ENCODE assay signal across 9 cellular contexts in genomic region chr13:111152836-111153235, GRCh38. TPM values are rescaled to one million over a fixed set of nuclear protein-coding genes. Genes with fewer than 3 reads are reported as not detected.
A peak's percentile ranks its signal among the peaks of the same experiment; 100 is the strongest.
DNase-seq lines count a peak whose midpoint lies in the region; ATAC-seq, FAIRE-seq and TF ChIP-seq lines count a peak whose summit lies in the region.
"Had no signal": no experiment of that assay in that cellular context is flagged by ENCODE, and none has a peak within 500 bp of the region (broad histone marks: within the 10 kb centered on the region; RNA-seq: fewer than 3 reads in every experiment).

No MANE protein-coding gene starts in this region.

- H3K9me1 ChIP-seq in endothelial cell of umbilical vein (replicated peaks; ENCODE audit: control insufficient read depth, extremely low read depth, insufficient read depth, low read length) = no peaks in the 10 kb centered on the region

- H3K9me3 ChIP-seq in PC-9 (ENCODE audit: insufficient read depth, low read depth) (no peaks in the 10 kb centered on the region), endothelial cell of umbilical vein (replicated peaks; ENCODE audit: control insufficient read depth, insufficient read depth, low read length) (no peaks in the 10 kb centered on the region), neutrophil (no peaks in the 10 kb centered on the region)

- H3K4me3 ChIP-seq in GM12865 (ENCODE audit: low read depth, low read length) (peak overlapping the region; percentile 58), PC-9 (peak overlapping the region; percentile 89), endothelial cell of umbilical vein (replicated peaks in 1 of 3; ENCODE audit: insufficient read depth in 1 of 3, low read depth in 1 of 3, low read length in 3 of 3) (peak overlapping the region; percentile 72 to 97 (median 80)), neutrophil (ENCODE audit: low read depth in 1 of 2, low read length in 1 of 2) (peak overlapping the region; percentile 75 to 89)

- H3K27ac ChIP-seq in PC-9 = peak overlapping the region; percentile 79
- peak overlapping the region; percentile 71 for H3K27ac ChIP-seq in endothelial cell of umbilical vein (ENCODE audit: insufficient read depth, low read depth, low read length)
- H3K27ac ChIP-seq in neutrophil = peak overlapping the region; percentile 89

- no peak for TF ChIP-seq POLR2A in endothelial cell of umbilical vein (IDR thresholded peaks at IDR 0.05; ENCODE audit: low read depth, low read length)

- CTCF ChIA-PET in PC-9 (lab: Charles Lee) (no interaction called here), endothelial cell of umbilical vein (lab: Charles Lee) (interaction anchor here (1.0 to 1.9 kb wide), 4 partner anchors 22 to 85 kb away, joined by 4 read pairs; no protein-coding TSS in a partner anchor)

- peaks cover 19% of the 10 kb centered on the region; the same call in 1 of the 2 replicates for H3F3A ChIP-seq in PC-9 (ENCODE audit: insufficient read depth, low read depth)

- no peaks in the 10 kb centered on the region for H3K36me3 ChIP-seq in PC-9 (ENCODE audit: low read depth)
- no peaks in the 10 kb centered on the region for H3K36me3 ChIP-seq in endothelial cell of umbilical vein (ENCODE audit: control insufficient read depth in 2 of 2, extremely low read depth in 1 of 2, insufficient read depth in 2 of 2, low read length in 2 of 2)
- no peaks in the 10 kb centered on the region for H3K36me3 ChIP-seq in neutrophil

- dilution Hi-C loops in endothelial cell of umbilical vein (cut with MboI; ENCODE audit: extremely low pct_ligation_motif_present, low sequenced_read_pairs) = no loop called here

- ATAC-seq in GM19023 (IDR thresholded peaks at IDR 0.05; ENCODE audit: unreplicated experiment) (no peak), HG03139 (IDR thresholded peaks at IDR 0.05; ENCODE audit: unreplicated experiment) (no peak), GM21786 (IDR thresholded peaks at IDR 0.05; ENCODE audit: unreplicated experiment) (no peak)

- H4K20me1 ChIP-seq in PC-9 (ENCODE audit: insufficient read depth) (peaks cover 5% of the 10 kb centered on the region), endothelial cell of umbilical vein (replicated peaks; ENCODE audit: control insufficient read depth, extremely low read depth, insufficient read depth, low read length) (no peaks in the 10 kb centered on the region)

- peak overlapping the region; percentile 87 for H3K9ac ChIP-seq in endothelial cell of umbilical vein (replicated peaks; ENCODE audit: extremely low read depth, insufficient read depth, low read length)

- H2AFZ ChIP-seq in PC-9 (peak overlapping the region; percentile 92), endothelial cell of umbilical vein (ENCODE audit: low read depth, low read length) (peak overlapping the region; percentile 79)

- BruUV-seq in PC-9 (replicated peaks; lab: Mats Ljungman, UMichigan) (no TSS peak), endothelial cell of umbilical vein (replicated peaks; lab: Mats Ljungman, UMichigan) (no TSS peak)

- intact Hi-C loops in PC-9 (cut with micrococcal nuclease; ENCODE audit: unreplicated experiment) (loop anchor here (1.0 to 5.0 kb wide), 3 partner anchors 69 to 436 kb away; partner anchors contain the start of gene ANKRD10), endothelial cell of umbilical vein (cut with micrococcal nuclease) (loop anchor here (1.0 kb wide), 6 partner anchors 24 to 238 kb away; partner anchors contain the start of gene ANKRD10)

- peaks cover 40% of the 10 kb centered on the region for H3K79me2 ChIP-seq in PC-9 (ENCODE audit: low read depth)
- peaks cover 23% of the 10 kb centered on the region for H3K79me2 ChIP-seq in endothelial cell of umbilical vein (ENCODE audit: control insufficient read depth, insufficient read depth, low read length)

- H3K27me3 ChIP-seq in PC-9 (ENCODE audit: insufficient read depth, low read depth) (peaks cover 28% of the 10 kb centered on the region), endothelial cell of umbilical vein (ENCODE audit: control insufficient read depth in 2 of 2, insufficient read depth in 2 of 2, low read length in 2 of 2) (peaks cover 6 to 21% of the 10 kb centered on the region in 2 experiments), neutrophil (peaks cover 56% of the 10 kb centered on the region)

- no peaks in the 10 kb centered on the region for H3K9me2 ChIP-seq in PC-9 (ENCODE audit: insufficient read depth)

- peaks cover 17% of the 10 kb centered on the region for H3K4me1 ChIP-seq in PC-9 (replicated peaks; ENCODE audit: insufficient read depth)
- peaks cover 15% of the 10 kb centered on the region for H3K4me1 ChIP-seq in endothelial cell of umbilical vein (ENCODE audit: control insufficient read depth, extremely low read depth, insufficient read depth, low read length)
- peaks cover 18 to 20% of the 10 kb centered on the region in 2 experiments for H3K4me1 ChIP-seq in neutrophil (ENCODE audit: control insufficient read depth in 1 of 2, insufficient read depth in 1 of 2, low read depth in 1 of 2, low read length in 1 of 2)

- H3K4me2 ChIP-seq in PC-9 (peak overlapping the region; percentile 96), endothelial cell of umbilical vein (ENCODE audit: insufficient read depth, low read length) (peak overlapping the region; percentile 76)

- no peak for FAIRE-seq in endothelial cell of umbilical vein (lab: Jason Lieb, UNC)
- FAIRE-seq: TTC549 had no signal

- DNase-seq in GM12865 (ENCODE audit: low read depth) = no peak
- DNase-seq in PC-9 = no peak
- DNase-seq in endothelial cell of umbilical vein (ENCODE audit: low read depth, low spot score) = no peak
- no peak for DNase-seq in NCI-H345 treated with DMSO at 0.1 percent for 48 hours (lab: John Stamatoyannopoulos, UW; ENCODE audit: unreplicated experiment)

- POLR2A ChIA-PET in PC-9 (lab: Charles Lee; ENCODE audit: unreplicated experiment) = interaction anchor here (0.6 kb wide), 1 partner anchor 536 kb away, joined by 4 read pairs; no protein-coding TSS in a partner anchor
- POLR2A ChIA-PET in endothelial cell of umbilical vein (lab: Charles Lee) = no interaction called here

- no peak for TF ChIP-seq CTCF in GM12865 (IDR thresholded peaks at IDR 0.05; ENCODE audit: insufficient read depth, low read depth, low read length, missing control alignments)
- TF ChIP-seq CTCF in PC-9 (conservative IDR thresholded peaks at IDR 0.05) = no peak
- TF ChIP-seq CTCF in endothelial cell of umbilical vein (IDR thresholded peaks at IDR 0.05; ENCODE audit: extremely low read depth in 1 of 2, insufficient read depth in 1 of 2, low read depth in 1 of 2, low read length in 2 of 2) = no peak
- no peak for TF ChIP-seq CTCF in neutrophil (IDR thresholded peaks at IDR 0.05)

TF ChIP-seq in endothelial cell of umbilical vein, 7 proteins besides CTCF, POLR2A, EP300 and RAD21:
- no peak for TF ChIP-seq JUN (IDR thresholded peaks at IDR 0.05; ENCODE audit: borderline replicate concordance, insufficient read depth, insufficient read length, low read depth)
- TF ChIP-seq POLR2AphosphoS5 (IDR thresholded peaks at IDR 0.05; ENCODE audit: insufficient read depth, low read depth, low read length) = no peak
- no peak for TF ChIP-seq EZH2 (IDR thresholded peaks at IDR 0.05; ENCODE audit: borderline replicate concordance, low read depth, low read length, severe bottlenecking)
- TF ChIP-seq MAX (IDR thresholded peaks at IDR 0.05; ENCODE audit: insufficient read depth, insufficient read length) = no peak
- no peak for TF ChIP-seq GATA2 (IDR thresholded peaks at IDR 0.05; ENCODE audit: insufficient read depth, insufficient read length, low read depth, low read length)
- TF ChIP-seq MYC (IDR thresholded peaks at IDR 0.05; ENCODE audit: low read depth, low read length) = no peak
- no peak for TF ChIP-seq FOS (IDR thresholded peaks at IDR 0.05; ENCODE audit: borderline replicate concordance, insufficient read depth, low read length)
TF ChIP-seq in endothelial cell of umbilical vein: peak in this region for 0.

RNA-seq across cellular contexts. Expression of gene ARHGEF7, which starts 37.7 kb away (rescaled TPM):
- total RNA-seq in PC-9 (2021) = 37.0 and 38.5 TPM in 2 replicates
- 121 and 155 TPM in 2 replicates for total RNA-seq in endothelial cell of umbilical vein
- 86.2 and 94.9 TPM in 2 replicates for polyA plus RNA-seq in endothelial cell of umbilical vein
- 46.3 and 47.1 TPM in 2 replicates for polyA plus RNA-seq in endothelial cell of umbilical vein (2011; cell fraction: cytosol; rRNA removed)
- 410 and 455 TPM in 2 replicates for polyA plus RNA-seq in endothelial cell of umbilical vein (2011; cell fraction: nucleus; rRNA removed)
- polyA plus RNA-seq in endothelial cell of umbilical vein (2012) = 95.2 and 98.3 TPM in 2 replicates
- 282 and 302 TPM in 2 replicates for polyA minus RNA-seq in endothelial cell of umbilical vein
- 8.1 TPM for polyA minus RNA-seq in endothelial cell of umbilical vein (2011; cell fraction: cytosol; rRNA and poly(A)+ RNA removed)
- 1,065 and 1,131 TPM in 2 replicates for polyA minus RNA-seq in endothelial cell of umbilical vein (2011; cell fraction: nucleus; rRNA and poly(A)+ RNA removed)
